Comparison of ENCODE assay signal across 1 cellular context in genomic region chr1:169893645-169894423, GRCh38.
A peak's percentile ranks its signal among the peaks of the same experiment; 100 is the strongest.
TF ChIP-seq lines count a peak whose summit lies in the region.

A gene with protein sequence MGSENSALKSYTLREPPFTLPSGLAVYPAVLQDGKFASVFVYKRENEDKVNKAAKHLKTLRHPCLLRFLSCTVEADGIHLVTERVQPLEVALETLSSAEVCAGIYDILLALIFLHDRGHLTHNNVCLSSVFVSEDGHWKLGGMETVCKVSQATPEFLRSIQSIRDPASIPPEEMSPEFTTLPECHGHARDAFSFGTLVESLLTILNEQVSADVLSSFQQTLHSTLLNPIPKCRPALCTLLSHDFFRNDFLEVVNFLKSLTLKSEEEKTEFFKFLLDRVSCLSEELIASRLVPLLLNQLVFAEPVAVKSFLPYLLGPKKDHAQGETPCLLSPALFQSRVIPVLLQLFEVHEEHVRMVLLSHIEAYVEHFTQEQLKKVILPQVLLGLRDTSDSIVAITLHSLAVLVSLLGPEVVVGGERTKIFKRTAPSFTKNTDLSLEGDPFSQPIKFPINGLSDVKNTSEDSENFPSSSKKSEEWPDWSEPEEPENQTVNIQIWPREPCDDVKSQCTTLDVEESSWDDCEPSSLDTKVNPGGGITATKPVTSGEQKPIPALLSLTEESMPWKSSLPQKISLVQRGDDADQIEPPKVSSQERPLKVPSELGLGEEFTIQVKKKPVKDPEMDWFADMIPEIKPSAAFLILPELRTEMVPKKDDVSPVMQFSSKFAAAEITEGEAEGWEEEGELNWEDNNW (minus strand): TSS chr1:169893896. CDS start chr1:169888840, 5,056 bp downstream.

TF ChIP-seq in K562, 482 proteins besides CTCF, POLR2A, EP300 and RAD21 (continued from another document and continues in another):
- TF ChIP-seq, protein P1, sequence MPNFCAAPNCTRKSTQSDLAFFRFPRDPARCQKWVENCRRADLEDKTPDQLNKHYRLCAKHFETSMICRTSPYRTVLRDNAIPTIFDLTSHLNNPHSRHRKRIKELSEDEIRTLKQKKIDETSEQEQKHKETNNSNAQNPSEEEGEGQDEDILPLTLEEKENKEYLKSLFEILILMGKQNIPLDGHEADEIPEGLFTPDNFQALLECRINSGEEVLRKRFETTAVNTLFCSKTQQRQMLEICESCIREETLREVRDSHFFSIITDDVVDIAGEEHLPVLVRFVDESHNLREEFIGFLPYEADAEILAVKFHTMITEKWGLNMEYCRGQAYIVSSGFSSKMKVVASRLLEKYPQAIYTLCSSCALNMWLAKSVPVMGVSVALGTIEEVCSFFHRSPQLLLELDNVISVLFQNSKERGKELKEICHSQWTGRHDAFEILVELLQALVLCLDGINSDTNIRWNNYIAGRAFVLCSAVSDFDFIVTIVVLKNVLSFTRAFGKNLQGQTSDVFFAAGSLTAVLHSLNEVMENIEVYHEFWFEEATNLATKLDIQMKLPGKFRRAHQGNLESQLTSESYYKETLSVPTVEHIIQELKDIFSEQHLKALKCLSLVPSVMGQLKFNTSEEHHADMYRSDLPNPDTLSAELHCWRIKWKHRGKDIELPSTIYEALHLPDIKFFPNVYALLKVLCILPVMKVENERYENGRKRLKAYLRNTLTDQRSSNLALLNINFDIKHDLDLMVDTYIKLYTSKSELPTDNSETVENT (CRISPR knock-in tag; IDR thresholded peaks at IDR 0.05), result peak; percentile 67; the same call in 1 of the 2 replicates
- TF ChIP-seq, protein P2, sequence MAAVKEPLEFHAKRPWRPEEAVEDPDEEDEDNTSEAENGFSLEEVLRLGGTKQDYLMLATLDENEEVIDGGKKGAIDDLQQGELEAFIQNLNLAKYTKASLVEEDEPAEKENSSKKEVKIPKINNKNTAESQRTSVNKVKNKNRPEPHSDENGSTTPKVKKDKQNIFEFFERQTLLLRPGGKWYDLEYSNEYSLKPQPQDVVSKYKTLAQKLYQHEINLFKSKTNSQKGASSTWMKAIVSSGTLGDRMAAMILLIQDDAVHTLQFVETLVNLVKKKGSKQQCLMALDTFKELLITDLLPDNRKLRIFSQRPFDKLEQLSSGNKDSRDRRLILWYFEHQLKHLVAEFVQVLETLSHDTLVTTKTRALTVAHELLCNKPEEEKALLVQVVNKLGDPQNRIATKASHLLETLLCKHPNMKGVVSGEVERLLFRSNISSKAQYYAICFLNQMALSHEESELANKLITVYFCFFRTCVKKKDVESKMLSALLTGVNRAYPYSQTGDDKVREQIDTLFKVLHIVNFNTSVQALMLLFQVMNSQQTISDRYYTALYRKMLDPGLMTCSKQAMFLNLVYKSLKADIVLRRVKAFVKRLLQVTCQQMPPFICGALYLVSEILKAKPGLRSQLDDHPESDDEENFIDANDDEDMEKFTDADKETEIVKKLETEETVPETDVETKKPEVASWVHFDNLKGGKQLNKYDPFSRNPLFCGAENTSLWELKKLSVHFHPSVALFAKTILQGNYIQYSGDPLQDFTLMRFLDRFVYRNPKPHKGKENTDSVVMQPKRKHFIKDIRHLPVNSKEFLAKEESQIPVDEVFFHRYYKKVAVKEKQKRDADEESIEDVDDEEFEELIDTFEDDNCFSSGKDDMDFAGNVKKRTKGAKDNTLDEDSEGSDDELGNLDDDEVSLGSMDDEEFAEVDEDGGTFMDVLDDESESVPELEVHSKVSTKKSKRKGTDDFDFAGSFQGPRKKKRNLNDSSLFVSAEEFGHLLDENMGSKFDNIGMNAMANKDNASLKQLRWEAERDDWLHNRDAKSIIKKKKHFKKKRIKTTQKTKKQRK (IDR thresholded peaks at IDR 0.05; ENCODE audit: borderline replicate concordance, low read depth, low read length), result no peak
- TF ChIP-seq NR2C2 (CRISPR knock-in tag; IDR thresholded peaks at IDR 0.05) (no peak; the same call in 1 of the 2 replicates), NR2C2 (tag; IDR thresholded peaks at IDR 0.05) (peak; percentile 96), ZNF740 (CRISPR knock-in tag; IDR thresholded peaks at IDR 0.05) (peak; percentile 65; the same call in 1 of the 2 replicates), ZNF740 (tag; IDR thresholded peaks at IDR 0.05) (no peak; a peak in 1 of 4 replicates), JUND (IDR thresholded peaks at IDR 0.05; ENCODE audit: borderline replicate concordance, low read depth, low read length) (peak; percentile 93), JUND (tag; IDR thresholded peaks at IDR 0.05; ENCODE audit: borderline replicate concordance, low read depth, low read length) (peak; percentile 95), DACH1 (IDR thresholded peaks at IDR 0.05; ENCODE audit: partially characterized antibody) (peak; percentile 34), MED1 (CRISPR knock-in tag; IDR thresholded peaks at IDR 0.05; ENCODE audit: borderline replicate concordance) (no peak), PTTG1 (tag; IDR thresholded peaks at IDR 0.05; ENCODE audit: low read depth) (peak; percentile 78), TEAD4 (IDR thresholded peaks at IDR 0.05; ENCODE audit: low read length) (peak; percentile 35; the same call in 1 of the 2 replicates), TEAD4 (CRISPR knock-in tag; IDR thresholded peaks at IDR 0.05; ENCODE audit: borderline replicate concordance) (no peak), ZNF165 (CRISPR knock-in tag; IDR thresholded peaks at IDR 0.05; ENCODE audit: borderline replicate concordance) (no peak), MCM5 (IDR thresholded peaks at IDR 0.05; ENCODE audit: low read depth) (no peak), TCF3 (CRISPR knock-in tag; IDR thresholded peaks at IDR 0.05) (peak; percentile 20; the same call in 1 of the 2 replicates), ZBTB43 (CRISPR knock-in tag; IDR thresholded peaks at IDR 0.05) (peak; percentile 64; the same call in 1 of the 2 replicates), SP1 (CRISPR knock-in tag; IDR thresholded peaks at IDR 0.05) (peak; percentile 81), SAP30 (IDR thresholded peaks at IDR 0.05; ENCODE audit: borderline replicate concordance, insufficient read depth, low read depth, low read length, poor library complexity, severe bottlenecking) (peak; percentile 95), ARID4B (CRISPR knock-in tag; IDR thresholded peaks at IDR 0.05) (peak; percentile 63; the same call in 1 of the 2 replicates), GMEB1 (CRISPR knock-in tag; IDR thresholded peaks at IDR 0.05) (peak; percentile 78), FOXM1 (IDR thresholded peaks at IDR 0.05; ENCODE audit: low read depth) (peak; percentile 78), FOXM1 (CRISPR knock-in tag; IDR thresholded peaks at IDR 0.05; ENCODE audit: low read depth) (peak; percentile 89), TAF7 (tag; IDR thresholded peaks at IDR 0.05) (peak; percentile 74), ZBTB17 (CRISPR knock-in tag; IDR thresholded peaks at IDR 0.05) (peak; percentile 80), ZNF311 (CRISPR knock-in tag; IDR thresholded peaks at IDR 0.05) (peak; percentile 38; the same call in 1 of the 2 replicates), DMBX1 (CRISPR knock-in tag; IDR thresholded peaks at IDR 0.05; ENCODE audit: borderline replicate concordance) (peak; percentile 90), HNRNPLL (IDR thresholded peaks at IDR 0.05; ENCODE audit: low read depth, low read length, poor library complexity, severe bottlenecking) (peak; percentile 74), MAZ (CRISPR knock-in tag; conservative IDR thresholded peaks at IDR 0.05 in 1 of 2, IDR thresholded peaks at IDR 0.05 in 1 of 2) (peak; percentile 89 to 96), BRD9 (IDR thresholded peaks at IDR 0.05; ENCODE audit: low read depth, partially characterized antibody) (peak; percentile 100), CREB5 (CRISPR knock-in tag; IDR thresholded peaks at IDR 0.05) (0 out of 2 replicates have a peak, but pooled peaks have one; percentile 12), KHSRP (IDR thresholded peaks at IDR 0.05) (peak; percentile 89), ZNF511 (CRISPR knock-in tag; IDR thresholded peaks at IDR 0.05) (peak; percentile 20; the same call in 1 of the 2 replicates), L3MBTL2 (IDR thresholded peaks at IDR 0.05) (0 out of 2 replicates have a peak, but pooled peaks have one; percentile 82)
- TF ChIP-seq, protein P3, sequence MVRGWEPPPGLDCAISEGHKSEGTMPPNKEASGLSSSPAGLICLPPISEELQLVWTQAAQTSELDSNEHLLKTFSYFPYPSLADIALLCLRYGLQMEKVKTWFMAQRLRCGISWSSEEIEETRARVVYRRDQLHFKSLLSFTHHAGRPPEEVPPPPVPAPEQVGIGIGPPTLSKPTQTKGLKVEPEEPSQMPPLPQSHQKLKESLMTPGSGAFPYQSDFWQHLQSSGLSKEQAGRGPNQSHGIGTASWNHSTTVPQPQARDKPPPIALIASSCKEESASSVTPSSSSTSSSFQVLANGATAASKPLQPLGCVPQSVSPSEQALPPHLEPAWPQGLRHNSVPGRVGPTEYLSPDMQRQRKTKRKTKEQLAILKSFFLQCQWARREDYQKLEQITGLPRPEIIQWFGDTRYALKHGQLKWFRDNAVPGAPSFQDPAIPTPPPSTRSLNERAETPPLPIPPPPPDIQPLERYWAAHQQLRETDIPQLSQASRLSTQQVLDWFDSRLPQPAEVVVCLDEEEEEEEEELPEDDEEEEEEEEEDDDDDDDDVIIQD (CRISPR knock-in tag; IDR thresholded peaks at IDR 0.05), result no peak
- TF ChIP-seq, protein P4, sequence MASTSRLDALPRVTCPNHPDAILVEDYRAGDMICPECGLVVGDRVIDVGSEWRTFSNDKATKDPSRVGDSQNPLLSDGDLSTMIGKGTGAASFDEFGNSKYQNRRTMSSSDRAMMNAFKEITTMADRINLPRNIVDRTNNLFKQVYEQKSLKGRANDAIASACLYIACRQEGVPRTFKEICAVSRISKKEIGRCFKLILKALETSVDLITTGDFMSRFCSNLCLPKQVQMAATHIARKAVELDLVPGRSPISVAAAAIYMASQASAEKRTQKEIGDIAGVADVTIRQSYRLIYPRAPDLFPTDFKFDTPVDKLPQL (IDR thresholded peaks at IDR 0.05; ENCODE audit: extremely low read depth, insufficient read length), result peak; percentile 7
